ENCODE assay signal across 16 cellular contexts in genomic region chr10:119715628-119716505, GRCh38. TPM values are rescaled to one million over a fixed set of nuclear protein-coding genes. Genes with fewer than 3 reads are reported as not detected.
DNase-seq lines count a peak whose midpoint lies in the region; ATAC-seq and TF ChIP-seq lines count a peak whose summit lies in the region.
"Had no signal": no experiment of that assay in that cellular context is flagged by ENCODE, and none has a peak within 500 bp of the region (broad histone marks: within the 10 kb centered on the region; RNA-seq: fewer than 3 reads in every experiment).

No MANE protein-coding gene starts in this region.

- H4K8ac ChIP-seq in neuronal stem cell (ENCODE audit: low read depth, low read length): no peak overlapping the region

- H3K36me3 Mint-ChIP-seq in activated CD4-positive, alpha-beta T cell treated with anti-CD3 and anti-CD28 coated beads for 36 hours (ENCODE audit: low read depth): peaks cover 6% of the 10 kb centered on the region
- H3K36me3 Mint-ChIP-seq: activated naive CD4-positive, alpha-beta T cell treated with anti-CD3 and anti-CD28 coated beads, Interleukin-2, amount 50 U/mL, for 24 hours had no signal

- H3K4me3 Mint-ChIP-seq in activated CD4-positive, alpha-beta T cell treated with anti-CD3 and anti-CD28 coated beads for 36 hours: no peak overlapping the region
- H3K4me3 Mint-ChIP-seq: activated naive CD4-positive, alpha-beta T cell treated with anti-CD3 and anti-CD28 coated beads, Interleukin-2, amount 50 U/mL, for 24 hours; T-helper 17 cell had no signal

- ATAC-seq in GM19455 (IDR thresholded peaks at IDR 0.05; ENCODE audit: unreplicated experiment) (no peak), HG03378 (IDR thresholded peaks at IDR 0.05; ENCODE audit: unreplicated experiment) (no peak)
- no peak for ATAC-seq in activated CD4-positive, alpha-beta T cell treated with anti-CD3 and anti-CD28 coated beads for 36 hours
- ATAC-seq: psoas muscle, T-helper 17 cell had no signal

- no peak overlapping the region for H3K9ac ChIP-seq in neuronal stem cell (ENCODE audit: low read depth, low read length, poor library complexity)

- POLR2A ChIA-PET in activated CD4-positive, alpha-beta T cell treated with anti-CD3 and anti-CD28 coated beads for 36 hours (lab: Charles Lee): no interaction called here

- H3K4ac ChIP-seq in neuronal stem cell (ENCODE audit: low read length): no peak overlapping the region

- no peak overlapping the region for H2BK120ac ChIP-seq in neuronal stem cell (ENCODE audit: low read depth, low read length)

- CTCF ChIA-PET in activated CD4-positive, alpha-beta T cell treated with anti-CD3 and anti-CD28 coated beads for 36 hours (lab: Charles Lee): interaction anchor here (3.0 kb wide), 1 partner anchor 30 kb away, joined by 12 read pairs; no protein-coding TSS in a partner anchor

- DNase-seq in AG10803 (ENCODE audit: low read depth) (peak; percentile 28), MV-4-11 (lab: John Stamatoyannopoulos, UW) (peak; percentile 47), foreskin melanocyte (peak; percentile 36), neuronal stem cell (ENCODE audit: low spot score) (no peak), SHP77 (lab: John Stamatoyannopoulos, UW) (no peak)
- no peak for DNase-seq in activated CD4-positive, alpha-beta T cell treated with anti-CD3 and anti-CD28 coated beads for 36 hours
- DNase-seq: activated CD4-positive, alpha-beta T cell treated with anti-CD3 and anti-CD28 coated beads for 4 hours; central memory CD4-positive, alpha-beta T cell; MG63; NCI-H748 treated with DMSO at 0.1 percent for 48 hours; psoas muscle; T-helper 17 cell; transverse colon had no signal

- peak overlapping the region; percentile 39 for H2BK5ac ChIP-seq in neuronal stem cell (ENCODE audit: low read length)

- H2BK12ac ChIP-seq in neuronal stem cell (ENCODE audit: low read length): no peak overlapping the region

- H3K14ac ChIP-seq in neuronal stem cell (ENCODE audit: low read length): peak overlapping the region; percentile 38

- no peaks in the 10 kb centered on the region for H3K27me3 ChIP-seq in neuronal stem cell (ENCODE audit: control insufficient read depth in 3 of 3, insufficient read depth in 3 of 3, low read depth in 1 of 3, low read length in 3 of 3)
- H3K27me3 ChIP-seq: MG63, transverse colon had no signal

- H3K4me2 ChIP-seq in neuronal stem cell (ENCODE audit: insufficient read depth, low read length, poor library complexity, severe bottlenecking): no peak overlapping the region

- H2BK15ac ChIP-seq in neuronal stem cell (ENCODE audit: low read length): no peak overlapping the region

- H3K4me1 ChIP-seq in neuronal stem cell (ENCODE audit: control insufficient read depth in 2 of 2, insufficient read depth in 1 of 2, low read depth in 1 of 2, low read length in 2 of 2): peaks cover 4 to 12% of the 10 kb centered on the region in 2 donors

- no CpG with 5 or more reads among the region's 8 CpGs for WGBS in neuronal stem cell (ENCODE audit: extremely low coverage in 2 of 2, insufficient read length in 2 of 2, insufficient replicate concordance in 1 of 2), 2 donors

- peak overlapping the region; percentile 86 for H2AFZ ChIP-seq in neuronal stem cell (ENCODE audit: low read length)

- no peak for TF ChIP-seq CTCF in AG10803 (conservative IDR thresholded peaks at IDR 0.05; ENCODE audit: low read length)

- no peaks in the 10 kb centered on the region for H3K36me3 ChIP-seq in neuronal stem cell (replicated peaks in 1 of 2; ENCODE audit: control insufficient read depth in 2 of 2, insufficient read depth in 2 of 2, low read length in 2 of 2)
- H3K36me3 ChIP-seq: MG63, transverse colon had no signal

- H3K18ac ChIP-seq in neuronal stem cell (ENCODE audit: low read length): peak overlapping the region; percentile 65

- peak overlapping the region; percentile 17 for H3K27ac ChIP-seq in neuronal stem cell (replicated peaks; ENCODE audit: low read length)
- H3K27ac ChIP-seq: psoas muscle had no signal

- intact Hi-C loops in activated CD4-positive, alpha-beta T cell treated with anti-CD3 and anti-CD28 coated beads for 36 hours (cut with DNase I, micrococcal nuclease): no loop called here

- H3K79me1 ChIP-seq in neuronal stem cell (ENCODE audit: low read depth, low read length): no peaks in the 10 kb centered on the region

- no peaks in the 10 kb centered on the region for H3K27me3 Mint-ChIP-seq in activated CD4-positive, alpha-beta T cell treated with anti-CD3 and anti-CD28 coated beads for 36 hours
- H3K27me3 Mint-ChIP-seq: activated naive CD4-positive, alpha-beta T cell treated with anti-CD3 and anti-CD28 coated beads, Interleukin-2, amount 50 U/mL, for 24 hours; T-helper 17 cell had no signal

- peaks cover 10% of the 10 kb centered on the region for H3K9me3 Mint-ChIP-seq in activated CD4-positive, alpha-beta T cell treated with anti-CD3 and anti-CD28 coated beads for 36 hours (ENCODE audit: low read depth)
- H3K9me3 Mint-ChIP-seq: activated naive CD4-positive, alpha-beta T cell treated with anti-CD3 and anti-CD28 coated beads, Interleukin-2, amount 50 U/mL, for 24 hours had no signal

- no peak overlapping the region for H4K91ac ChIP-seq in neuronal stem cell (ENCODE audit: low read depth, low read length, poor library complexity)

- no peak overlapping the region for H3K23ac ChIP-seq in neuronal stem cell (ENCODE audit: low read depth, low read length, poor library complexity)

- no peak overlapping the region for H2AK5ac ChIP-seq in neuronal stem cell (ENCODE audit: low read depth, low read length)

- H3K4me1 Mint-ChIP-seq in activated CD4-positive, alpha-beta T cell treated with anti-CD3 and anti-CD28 coated beads for 36 hours: peaks cover 10% of the 10 kb centered on the region

- peaks cover 0 to 12% of the 10 kb centered on the region in 2 donors for H3K9me3 ChIP-seq in neuronal stem cell (replicated peaks in 1 of 2; ENCODE audit: control insufficient read depth in 2 of 2, insufficient read depth in 1 of 2, low read depth in 1 of 2, low read length in 2 of 2)
- H3K9me3 ChIP-seq: MG63, psoas muscle, transverse colon had no signal

- no peak overlapping the region for H3K4me3 ChIP-seq in AG10803 (ENCODE audit: low read length)
- H3K4me3 ChIP-seq in neuronal stem cell (ENCODE audit: low read length in 2 of 2): no peak overlapping the region
- H3K4me3 ChIP-seq: MG63, psoas muscle, transverse colon had no signal

- H3K27ac Mint-ChIP-seq in activated CD4-positive, alpha-beta T cell treated with anti-CD3 and anti-CD28 coated beads for 36 hours: no peak overlapping the region
- H3K27ac Mint-ChIP-seq: activated naive CD4-positive, alpha-beta T cell treated with anti-CD3 and anti-CD28 coated beads, Interleukin-2, amount 50 U/mL, for 24 hours; T-helper 17 cell had no signal

RNA-seq across cellular contexts. Expression of gene INPP5F, which starts 10.0 kb away (rescaled TPM):
- polyA plus RNA-seq in neuronal stem cell (2013, experiment 1 of 2): 92.2 TPM
- 93.5 TPM for polyA plus RNA-seq in neuronal stem cell (2013, experiment 2 of 2)
- 10 to 100 TPM; 10.9 to 12.6 TPM for total RNA-seq in activated CD4-positive, alpha-beta T cell treated with anti-CD3 and anti-CD28 coated beads for 36 hours

Comparison
In these comparisons a context has a peak if more than half of its experiments do, and no peak if none do; other contexts are left out.
1. DNase-seq: peak in AG10803 (single experiment), MV-4-11 (single experiment) and foreskin melanocyte (single experiment); none in neuronal stem cell (single experiment), SHP77 (0 of 2) and activated CD4-positive, alpha-beta T cell treated with anti-CD3 and anti-CD28 coated beads for 36 hours (single experiment).